ENCODE assay signal across 17 cellular contexts in the genomic region with DNA sequence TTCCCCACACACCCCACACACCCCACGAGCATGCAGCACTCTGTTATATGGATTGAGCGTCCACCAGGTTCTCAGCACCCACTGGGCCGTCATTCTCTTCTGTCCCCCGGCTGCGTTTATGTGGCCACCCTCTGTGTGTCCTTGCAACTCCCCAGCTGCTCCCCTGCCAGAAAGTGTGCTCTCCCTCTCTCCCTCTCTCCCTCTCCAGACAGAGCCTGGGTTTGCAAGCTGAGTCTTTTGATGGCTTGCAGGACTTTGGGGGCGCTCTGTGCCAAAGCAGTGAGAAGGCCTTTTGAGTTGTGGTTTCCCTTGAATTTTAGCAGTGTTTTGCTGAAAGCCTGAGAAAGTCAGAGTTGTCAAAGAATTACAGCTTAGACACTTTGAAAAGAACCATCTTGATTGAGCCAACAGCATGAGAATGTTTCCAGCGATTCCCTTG.
DNase-seq lines count a peak whose midpoint lies in the region; ATAC-seq and TF ChIP-seq lines count a peak whose summit lies in the region.
"Had no signal": no experiment of that assay in that cellular context is flagged by ENCODE, and none has a peak within 500 bp of the region (broad histone marks: within the 10 kb centered on the region; RNA-seq: fewer than 3 reads in every experiment).

No MANE protein-coding gene starts in this region.

- no peak overlapping the region for H3K23ac ChIP-seq in mesendoderm (ENCODE audit: low read length)

- H3K9me3 ChIP-seq in A673 (ENCODE audit: low read depth, low read length, poor library complexity, severe bottlenecking) (no peaks in the 10 kb centered on the region), HEK293 (ENCODE audit: control insufficient read depth, insufficient read depth, low read depth, low read length) (no peaks in the 10 kb centered on the region), GM23248 (ENCODE audit: low read depth) (no peaks in the 10 kb centered on the region)
- H3K9me3 ChIP-seq: adrenal gland, spleen had no signal

- no peak overlapping the region for H2BK5ac ChIP-seq in mesendoderm (ENCODE audit: low read length)

- intact Hi-C loops in A673 (cut with micrococcal nuclease; ENCODE audit: unreplicated experiment) (no loop called here), sciatic nerve (cut with DNase I) (no loop called here)
- intact Hi-C loops in activated T-helper 2 cell treated with anti-CD3 and anti-CD28 coated beads, Interferon-gamma antibody, Interleukin-2, Interleukin-4, amounts not matched to agents 10 μg/mL and 5 μg/mL and 100 μg/mL, durations not matched to agents 14 hours and 24 hours and 36 hours (cut with micrococcal nuclease), result no loop called here

- CTCF ChIA-PET in A673 (lab: Charles Lee), result no interaction called here
- CTCF ChIA-PET in HEK293 (lab: Yijun Ruan, JAX), result interaction anchor here (2.5 kb wide), 1 partner anchor 9 kb away, joined by 10 read pairs; no protein-coding TSS in a partner anchor

- H3K4me3 ChIP-seq in A673 (ENCODE audit: low read depth, low read length, poor library complexity, severe bottlenecking), result no peak overlapping the region
- no peak overlapping the region for H3K4me3 ChIP-seq in HEK293 (ENCODE audit: low read depth, low read length)
- no peak overlapping the region for H3K4me3 ChIP-seq in mesendoderm (ENCODE audit: low read length)
- H3K4me3 ChIP-seq in GM23248, result no peak overlapping the region
- H3K4me3 ChIP-seq: adrenal gland, spleen had no signal

- H3K9ac ChIP-seq in mesendoderm (ENCODE audit: low read length), result no peak overlapping the region
- no peak overlapping the region for H3K9ac ChIP-seq in GM23248

- no peak overlapping the region for H3K27ac ChIP-seq in A673 (ENCODE audit: low read depth, low read length, poor library complexity, severe bottlenecking)
- no peak overlapping the region for H3K27ac ChIP-seq in HEK293 (ENCODE audit: extremely low read depth, low read depth, low read length)
- H3K27ac ChIP-seq in cingulate gyrus (ENCODE audit: low read depth, low read length), result peak overlapping the region; percentile 61
- no peak overlapping the region for H3K27ac ChIP-seq in mesendoderm (ENCODE audit: low read depth, low read length)
- no peak overlapping the region for H3K27ac ChIP-seq in GM23248
- H3K27ac ChIP-seq: adrenal gland, spleen had no signal

- H3K4me1 ChIP-seq in A673 (ENCODE audit: insufficient read depth, low read length, poor library complexity, severe bottlenecking) (no peaks in the 10 kb centered on the region), HEK293 (ENCODE audit: control insufficient read depth, insufficient read depth, low read length) (no peaks in the 10 kb centered on the region), mesendoderm (ENCODE audit: control insufficient read depth, low read depth, low read length) (no peaks in the 10 kb centered on the region), GM23248 (ENCODE audit: insufficient read depth) (no peaks in the 10 kb centered on the region)
- H3K4me1 ChIP-seq: adrenal gland, spleen had no signal

- H2BK15ac ChIP-seq in mesendoderm (replicated peaks; ENCODE audit: low read depth), result no peak overlapping the region

- in situ Hi-C loops in GM23248 (cut with MboI), result no loop called here

- H3K27ac Mint-ChIP-seq in activated T-helper 2 cell treated with anti-CD3 and anti-CD28 coated beads, Interferon-gamma antibody, Interleukin-2, Interleukin-4, amounts not matched to agents 10 μg/mL and 5 μg/mL and 100 μg/mL, durations not matched to agents 14 hours and 24 hours and 36 hours, result no peak overlapping the region
- H3K27ac Mint-ChIP-seq: dendritic cell treated with granulocyte-macrophage colony-stimulating factor and Interleukin-4, amounts not matched to agents 40 ng/mL and 50 ng/mL, for 4 days had no signal

- no peak overlapping the region for H3K56ac ChIP-seq in mesendoderm (ENCODE audit: low read length)

- H3K36me3 ChIP-seq in A673 (ENCODE audit: insufficient read depth, low read length, poor library complexity, severe bottlenecking) (no peaks in the 10 kb centered on the region), HEK293 (ENCODE audit: control insufficient read depth in 2 of 2, insufficient read depth in 1 of 2, low read length in 2 of 2) (peaks cover 0 to 21% of the 10 kb centered on the region in 2 experiments; a peak in 1 of 3 replicates), mesendoderm (ENCODE audit: control insufficient read depth, insufficient read depth, low read length) (no peaks in the 10 kb centered on the region), GM23248 (ENCODE audit: low read depth) (no peaks in the 10 kb centered on the region)
- H3K36me3 ChIP-seq: adrenal gland had no signal

- POLR2A ChIA-PET in A673 (lab: Charles Lee; ENCODE audit: low non-redundant PET), result no interaction called here
- POLR2A ChIA-PET in HEK293 (lab: Yijun Ruan, JAX), result no interaction called here

- H3K4me2 ChIP-seq in mesendoderm (ENCODE audit: low read length), result no peak overlapping the region
- no peak overlapping the region for H3K4me2 ChIP-seq in GM23248 (ENCODE audit: unreplicated experiment)

- WGBS in mesendoderm (ENCODE audit: extremely low coverage, insufficient coverage, low lambda C conversion rate), result no CpG with 5 or more reads among the region's 7 CpGs
- WGBS in GM23248 (ENCODE audit: low coverage in 1 of 2, low lambda C conversion rate in 2 of 2, missing lambda C conversion rate in 2 of 2), 2 experiments, result 86 to 90% methylated on average over 6 to 7 of the region's 7 CpGs

- no peak overlapping the region for H2AFZ ChIP-seq in GM23248

- H3K36me3 Mint-ChIP-seq in activated T-helper 2 cell treated with anti-CD3 and anti-CD28 coated beads, Interferon-gamma antibody, Interleukin-2, Interleukin-4, amounts not matched to agents 10 μg/mL and 5 μg/mL and 100 μg/mL, durations not matched to agents 14 hours and 24 hours and 36 hours (ENCODE audit: low read depth), result no peaks in the 10 kb centered on the region

- no peaks in the 10 kb centered on the region for H3K9me2 ChIP-seq in GM23248 (ENCODE audit: insufficient read depth)

- no peaks in the 10 kb centered on the region for H3K79me2 ChIP-seq in mesendoderm (ENCODE audit: control insufficient read depth, insufficient read depth, low read length)
- H3K79me2 ChIP-seq in GM23248 (ENCODE audit: insufficient read depth), result no peaks in the 10 kb centered on the region

- no peaks in the 10 kb centered on the region for H4K20me1 ChIP-seq in GM23248 (ENCODE audit: insufficient read depth)

- H3K18ac ChIP-seq in mesendoderm (ENCODE audit: low read length), result no peak overlapping the region

- DNase-seq in A673 (ENCODE audit: low spot score) (peak; percentile 40), mesendoderm (peak; percentile 67), sciatic nerve (ENCODE audit: low spot score) (no peak), GM23248 (no peak)
- no peak for DNase-seq in activated T-helper 2 cell treated with anti-CD3 and anti-CD28 coated beads, Interferon-gamma antibody, Interleukin-2, Interleukin-4, amounts not matched to agents 10 μg/mL and 5 μg/mL and 100 μg/mL, durations not matched to agents 14 hours and 24 hours and 36 hours (ENCODE audit: low spot score)
- DNase-seq: activated CD4-positive, CD25-positive, alpha-beta regulatory T cell treated with anti-CD3 and anti-CD28 coated beads, Interleukin-2, amount 50 U/mL, for 72 hours; activated T-cell treated with anti-CD3 and anti-CD28 coated beads for 4 hours; adrenal gland; DND-41; NCI-H2029 treated with DMSO at 0.1 percent for 48 hours; NCI-H748 treated with DMSO at 0.1 percent for 48 hours; spleen; T-helper 1 cell had no signal

- no peak overlapping the region for H2AK5ac ChIP-seq in mesendoderm (ENCODE audit: low read length)

- no peaks in the 10 kb centered on the region for H3K4me1 Mint-ChIP-seq in activated T-helper 2 cell treated with anti-CD3 and anti-CD28 coated beads, Interferon-gamma antibody, Interleukin-2, Interleukin-4, amounts not matched to agents 10 μg/mL and 5 μg/mL and 100 μg/mL, durations not matched to agents 14 hours and 24 hours and 36 hours (ENCODE audit: low read depth)

- no peak overlapping the region for H2BK120ac ChIP-seq in mesendoderm (ENCODE audit: low read depth, low read length)

- H4K8ac ChIP-seq in mesendoderm (ENCODE audit: low read depth, low read length), result no peak overlapping the region

- H3K9me3 Mint-ChIP-seq in activated T-helper 2 cell treated with anti-CD3 and anti-CD28 coated beads, Interferon-gamma antibody, Interleukin-2, Interleukin-4, amounts not matched to agents 10 μg/mL and 5 μg/mL and 100 μg/mL, durations not matched to agents 14 hours and 24 hours and 36 hours, result no peaks in the 10 kb centered on the region
- H3K9me3 Mint-ChIP-seq: dendritic cell treated with granulocyte-macrophage colony-stimulating factor and Interleukin-4, amounts not matched to agents 40 ng/mL and 50 ng/mL, for 4 days had no signal

- H3K27me3 ChIP-seq in A673 (replicated peaks; ENCODE audit: insufficient read depth, low read depth, low read length, poor library complexity) (no peaks in the 10 kb centered on the region), mesendoderm (ENCODE audit: insufficient read depth, low read length, poor library complexity) (no peaks in the 10 kb centered on the region), GM23248 (replicated peaks; ENCODE audit: insufficient read depth) (no peaks in the 10 kb centered on the region)
- H3K27me3 ChIP-seq: adrenal gland, spleen had no signal

- H4K5ac ChIP-seq in mesendoderm (ENCODE audit: low read length), result no peak overlapping the region

- no peak for TF ChIP-seq CTCF in A673 (conservative IDR thresholded peaks at IDR 0.05; ENCODE audit: low read depth, low read length)
- no peak for TF ChIP-seq CTCF in HEK293 (tag by site-specific recombination; IDR thresholded peaks at IDR 0.05)

- H3K4me3 Mint-ChIP-seq in activated T-helper 2 cell treated with anti-CD3 and anti-CD28 coated beads, Interferon-gamma antibody, Interleukin-2, Interleukin-4, amounts not matched to agents 10 μg/mL and 5 μg/mL and 100 μg/mL, durations not matched to agents 14 hours and 24 hours and 36 hours (ENCODE audit: low read depth), result no peak overlapping the region
- H3K4me3 Mint-ChIP-seq: dendritic cell treated with granulocyte-macrophage colony-stimulating factor and Interleukin-4, amounts not matched to agents 40 ng/mL and 50 ng/mL, for 4 days had no signal

- peaks cover 2% of the 10 kb centered on the region for H3K27me3 Mint-ChIP-seq in activated T-helper 2 cell treated with anti-CD3 and anti-CD28 coated beads, Interferon-gamma antibody, Interleukin-2, Interleukin-4, amounts not matched to agents 10 μg/mL and 5 μg/mL and 100 μg/mL, durations not matched to agents 14 hours and 24 hours and 36 hours (ENCODE audit: low read depth)
- H3K27me3 Mint-ChIP-seq: dendritic cell treated with granulocyte-macrophage colony-stimulating factor and Interleukin-4, amounts not matched to agents 40 ng/mL and 50 ng/mL, for 4 days had no signal

- peaks cover 8% of the 10 kb centered on the region; the same call in 1 of the 2 replicates for H3F3A ChIP-seq in GM23248 (ENCODE audit: insufficient read depth)

- no peaks in the 10 kb centered on the region for H3K79me1 ChIP-seq in mesendoderm (ENCODE audit: low read length)

- ATAC-seq in HG03457 (IDR thresholded peaks at IDR 0.05; ENCODE audit: unreplicated experiment) (no peak), sciatic nerve (no peak)

- BruUV-seq in A673 (replicated peaks; lab: Mats Ljungman, UMichigan), result no TSS peak

- no peak overlapping the region for H3K4ac ChIP-seq in mesendoderm (ENCODE audit: low read depth, low read length)

Comparison
In these comparisons a context has a peak if more than half of its experiments do, and no peak if none do; other contexts are left out.
1. DNase-seq: peak in A673 (single experiment) and mesendoderm (single experiment); none in sciatic nerve (single experiment), GM23248 (single experiment) and activated T-helper 2 cell treated with anti-CD3 and anti-CD28 coated beads, Interferon-gamma antibody, Interleukin-2, Interleukin-4, amounts not matched to agents 10 μg/mL and 5 μg/mL and 100 μg/mL, durations not matched to agents 14 hours and 24 hours and 36 hours (single experiment).